ENCODE assay signal across 24 cellular contexts in genomic region chr5:92504346-92504745, GRCh38.
A peak's percentile ranks its signal among the peaks of the same experiment; 100 is the strongest.
DNase-seq lines count a peak whose midpoint lies in the region; ATAC-seq and TF ChIP-seq lines count a peak whose summit lies in the region.
"Had no signal": no experiment of that assay in that cellular context is flagged by ENCODE, and none has a peak within 500 bp of the region (broad histone marks: within the 10 kb centered on the region; RNA-seq: fewer than 3 reads in every experiment).

No MANE protein-coding gene starts in this region.

- H3K27ac ChIP-seq in neural progenitor cell = no peak overlapping the region
- H3K27ac ChIP-seq: left lung had no signal

- DNase-seq in H4 (ENCODE audit: low spot score) (peak; percentile 40), NCI-H226 (peak; percentile 62), dermis blood vessel endothelial cell (peak; percentile 62), neural progenitor cell (ENCODE audit: low spot score) (no peak)
- DNase-seq: activated CD4-positive, alpha-beta T cell treated with anti-CD3 and anti-CD28 coated beads for 1 hour; activated CD8-positive, alpha-beta memory T cell treated with anti-CD3 and anti-CD28 coated beads for 24 hours; activated naive CD4-positive, alpha-beta T cell treated with anti-CD3 and anti-CD28 coated beads, Interleukin-2, amount 50 U/mL, for 16 hours; activated T-cell treated with anti-CD3 and anti-CD28 coated beads, Interleukin-2, amount 50 U/mL, for 72 hours; AML-193; aorta; CD8-positive, alpha-beta memory T cell; DMS79; effector memory CD4-positive, alpha-beta T cell; head of caudate nucleus; left lung; MG63; NCI-H1694; NCI-H446; stimulated activated CD4-positive, alpha-beta T cell treated with anti-CD3 and anti-CD28 coated beads, Interleukin-4, amount 100 ng/mL, for 4 hours had no signal

- H3K4me1 Mint-ChIP-seq in neural progenitor cell = no peaks in the 10 kb centered on the region
- H3K4me1 Mint-ChIP-seq: CD8-positive, alpha-beta memory T cell had no signal

- no peak overlapping the region for H3K4me2 ChIP-seq in neural progenitor cell

- no peaks in the 10 kb centered on the region for H4K20me1 ChIP-seq in neural progenitor cell (ENCODE audit: low read depth)

- no peaks in the 10 kb centered on the region for H3K27me3 ChIP-seq in neural progenitor cell
- H3K27me3 ChIP-seq: left lung, MG63 had no signal

- no peaks in the 10 kb centered on the region for H3K4me1 ChIP-seq in neural progenitor cell
- H3K4me1 ChIP-seq: left lung had no signal

- no peak for ATAC-seq in HG03280 (IDR thresholded peaks at IDR 0.05; ENCODE audit: unreplicated experiment)
- ATAC-seq in HG02884 (IDR thresholded peaks at IDR 0.05; ENCODE audit: unreplicated experiment) = no peak
- no peak for ATAC-seq in HG02571 (IDR thresholded peaks at IDR 0.05; ENCODE audit: unreplicated experiment)
- ATAC-seq: activated T-cell treated with anti-CD3 and anti-CD28 coated beads, Interleukin-2, amount 50 U/mL, for 72 hours; left lung; Right ventricle myocardium inferior had no signal

- peak overlapping the region; percentile 23 for H2AFZ ChIP-seq in neural progenitor cell (replicated peaks)

- H3K36me3 ChIP-seq in neural progenitor cell = no peaks in the 10 kb centered on the region
- H3K36me3 ChIP-seq: left lung, MG63 had no signal

- peaks cover 10% of the 10 kb centered on the region for H3K9me3 Mint-ChIP-seq in neural progenitor cell

- no peaks in the 10 kb centered on the region for H3K9me3 ChIP-seq in neural progenitor cell (ENCODE audit: low read depth)

- no peaks in the 10 kb centered on the region for H3K27me3 Mint-ChIP-seq in neural progenitor cell (ENCODE audit: insufficient read depth, low read depth)
- H3K27me3 Mint-ChIP-seq: CD8-positive, alpha-beta memory T cell; type B pancreatic cell had no signal

- no peaks in the 10 kb centered on the region for H3F3A ChIP-seq in neural progenitor cell (ENCODE audit: low read depth)

- peaks cover 3% of the 10 kb centered on the region for H3K36me3 Mint-ChIP-seq in neural progenitor cell
- H3K36me3 Mint-ChIP-seq: CD8-positive, alpha-beta memory T cell; type B pancreatic cell had no signal

- no peak for TF ChIP-seq CTCF in neural progenitor cell (IDR thresholded peaks at IDR 0.05)

- H3K9ac ChIP-seq in neural progenitor cell = no peak overlapping the region

- H3K79me2 ChIP-seq in neural progenitor cell (ENCODE audit: low read depth) = no peaks in the 10 kb centered on the region

- H3K4me3 ChIP-seq in neural progenitor cell = no peak overlapping the region
- H3K4me3 ChIP-seq: left lung, MG63 had no signal

- H3K4me3 Mint-ChIP-seq in neural progenitor cell = no peak overlapping the region
- H3K4me3 Mint-ChIP-seq: activated T-cell treated with anti-CD3 and anti-CD28 coated beads, Interleukin-2, amount 50 U/mL, for 72 hours; CD8-positive, alpha-beta memory T cell; type B pancreatic cell had no signal

- H3K27ac Mint-ChIP-seq in neural progenitor cell = no peak overlapping the region
- H3K27ac Mint-ChIP-seq: activated T-cell treated with anti-CD3 and anti-CD28 coated beads, Interleukin-2, amount 50 U/mL, for 72 hours; CD8-positive, alpha-beta memory T cell; type B pancreatic cell had no signal
